Comparison of ENCODE assay signal across 21 cellular contexts in genomic region chr20:3339076-3339475, GRCh38.
DNase-seq lines count a peak whose midpoint lies in the region; ATAC-seq, FAIRE-seq and TF ChIP-seq lines count a peak whose summit lies in the region.
"Had no signal": no experiment of that assay in that cellular context is flagged by ENCODE, and none has a peak within 500 bp of the region (broad histone marks: within the 10 kb centered on the region; RNA-seq: fewer than 3 reads in every experiment).

No MANE protein-coding gene starts in this region.

- H3K4me1 Mint-ChIP-seq in T-helper 17 cell, result peaks cover 6% of the 10 kb centered on the region
- H3K4me1 Mint-ChIP-seq: CD8-positive, alpha-beta memory T cell had no signal

- H3K79me1 ChIP-seq in IMR-90 (ENCODE audit: low read depth in 1 of 2, low read length in 2 of 2), result no peaks in the 10 kb centered on the region

- BruUV-seq in IMR-90 (replicated peaks; lab: Mats Ljungman, UMichigan), result no TSS peak

- H3K36me3 ChIP-seq in IMR-90 (ENCODE audit: control insufficient read depth, insufficient read depth, low read length) (peaks cover 18% of the 10 kb centered on the region; the same call in 1 of the 2 replicates), mucosa of descending colon (ENCODE audit: low read depth) (no peaks in the 10 kb centered on the region)

- H3K56ac ChIP-seq in IMR-90 (ENCODE audit: extremely low read depth, insufficient read depth, low read length), result no peak overlapping the region

- H4K8ac ChIP-seq in IMR-90 (ENCODE audit: low read depth in 2 of 2, low read length in 2 of 2), result no peak overlapping the region

- no peak overlapping the region for H3K4ac ChIP-seq in IMR-90 (ENCODE audit: low read depth, low read length)

- H2AK5ac ChIP-seq in IMR-90 (ENCODE audit: low read depth, low read length), result no peak overlapping the region

- H3K4me1 ChIP-seq in IMR-90 (ENCODE audit: control insufficient read depth, insufficient read depth, low read length), result peaks cover 3% of the 10 kb centered on the region; the same call in 1 of the 2 replicates
- H3K4me1 ChIP-seq in mucosa of descending colon (ENCODE audit: low read depth), result no peaks in the 10 kb centered on the region

- H3K4me2 ChIP-seq in IMR-90 (ENCODE audit: low read depth, low read length), result no peak overlapping the region

- H3K27me3 ChIP-seq in IMR-90 (ENCODE audit: control insufficient read depth, insufficient read depth, low read length), result no peaks in the 10 kb centered on the region
- H3K27me3 ChIP-seq: BE2C had no signal

- H3K36me3 Mint-ChIP-seq in T-helper 17 cell (ENCODE audit: low read depth), result peaks cover 12% of the 10 kb centered on the region

- peak overlapping the region; percentile 39 for H3K27ac Mint-ChIP-seq in T-helper 17 cell
- H3K27ac Mint-ChIP-seq: CD4-positive, CD25-positive, alpha-beta regulatory T cell; CD8-positive, alpha-beta memory T cell had no signal

- dilution Hi-C loops in IMR-90 (cut with HindIII; ENCODE audit: low sequenced_read_pairs, unreplicated experiment), result no loop called here

- no peaks in the 10 kb centered on the region for H3K27me3 Mint-ChIP-seq in T-helper 17 cell
- H3K27me3 Mint-ChIP-seq: CD4-positive, CD25-positive, alpha-beta regulatory T cell; IgD-negative memory B cell had no signal

- no peak overlapping the region for H3K4me3 ChIP-seq in IMR-90 (ENCODE audit: insufficient read depth, low read depth, low read length)
- H3K4me3 ChIP-seq in mucosa of descending colon, result no peak overlapping the region

- H3K9ac ChIP-seq in IMR-90 (ENCODE audit: low read depth, low read length), result no peak overlapping the region

- POLR2A ChIA-PET in IMR-90 (lab: Charles Lee; ENCODE audit: unreplicated experiment), result no interaction called here

- H2AFZ ChIP-seq in IMR-90 (replicated peaks; ENCODE audit: low read length, poor library complexity), result no peak overlapping the region

- H4K91ac ChIP-seq in IMR-90 (ENCODE audit: insufficient read depth, low read depth, low read length), result no peak overlapping the region

- DNase-seq in IMR-90 (peak; percentile 12), T-helper 17 cell (no peak), iris pigment epithelial cell (ENCODE audit: low read depth) (peak; percentile 55), HTR-8/SVneo (ENCODE audit: insufficient read length, low spot score) (no peak), mucosa of descending colon (no peak)
- DNase-seq: ACHN; BE2C; C1 segment of cervical spinal cord; CD4-positive, CD25-positive, alpha-beta regulatory T cell; CD8-positive, alpha-beta memory T cell; COR-L47; GOT3; H7; KBM-7 had no signal

- no peak for FAIRE-seq in HTR-8/SVneo (lab: Jason Lieb, UNC)
- FAIRE-seq: D721Med, G401.6, GM12891 had no signal

- ATAC-seq in IMR-90 (ENCODE audit: low read depth), result no peak
- no peak for ATAC-seq in T-helper 17 cell
- no peak for ATAC-seq in GM19324 (IDR thresholded peaks at IDR 0.05; ENCODE audit: low FRiP score, unreplicated experiment)
- ATAC-seq in GM21515 (IDR thresholded peaks at IDR 0.05; ENCODE audit: unreplicated experiment), result no peak
- ATAC-seq in mucosa of descending colon, result no peak

- WGBS in IMR-90 (ENCODE audit: extremely low coverage in 2 of 2, insufficient read length in 1 of 2), 2 experiments, result no CpG with 5 or more reads among the region's 1 CpG

- H2BK15ac ChIP-seq in IMR-90 (ENCODE audit: low read depth, low read length), result no peak overlapping the region

- no peak for TF ChIP-seq RAD21 in IMR-90 (IDR thresholded peaks at IDR 0.05; ENCODE audit: low read length)

- no peak for TF ChIP-seq POLR2A in IMR-90 (IDR thresholded peaks at IDR 0.05; ENCODE audit: low read depth, low read length)

- H2BK20ac ChIP-seq in IMR-90 (ENCODE audit: low read depth, low read length), result no peak overlapping the region

- H3K9me1 ChIP-seq in IMR-90 (ENCODE audit: insufficient read depth, low read length), result no peaks in the 10 kb centered on the region; the same call in 1 of the 2 replicates

- CTCF ChIA-PET in IMR-90 (lab: Yijun Ruan, JAX), result interaction anchor here (0.8 kb wide), 1 partner anchor 9 kb away, joined by 3 read pairs; no protein-coding TSS in a partner anchor

- H2BK120ac ChIP-seq in IMR-90 (ENCODE audit: low read depth, low read length), result no peak overlapping the region

- H3K18ac ChIP-seq in IMR-90 (ENCODE audit: low read depth, low read length), result no peak overlapping the region

- in situ Hi-C loops in IMR-90 (cut with MboI; ENCODE audit: low sequenced_read_pairs), result no loop called here

- no peak overlapping the region for H2BK5ac ChIP-seq in IMR-90 (ENCODE audit: low read depth, low read length, poor library complexity, severe bottlenecking)

- H4K5ac ChIP-seq in IMR-90 (ENCODE audit: low read depth, low read length), result no peak overlapping the region

- no peak overlapping the region for H2AK9ac ChIP-seq in IMR-90 (replicated peaks; ENCODE audit: low read depth, low read length, poor library complexity)

- no peak overlapping the region for H3K14ac ChIP-seq in IMR-90 (replicated peaks; ENCODE audit: low read depth, low read length)

- no peak overlapping the region for H3K27ac ChIP-seq in IMR-90 (ENCODE audit: insufficient read depth, low read length)
- H3K27ac ChIP-seq: HL-60 had no signal

- H3K23ac ChIP-seq in IMR-90 (ENCODE audit: low read depth, low read length), result no peak overlapping the region

- no peak for TF ChIP-seq CTCF in IMR-90 (conservative IDR thresholded peaks at IDR 0.05; ENCODE audit: low read depth, low read length)
- no peak for TF ChIP-seq CTCF in mucosa of descending colon (IDR thresholded peaks at IDR 0.05)

- H3K9me3 ChIP-seq in IMR-90 (ENCODE audit: control insufficient read depth, insufficient read depth, low read length) (no peaks in the 10 kb centered on the region), T-helper 17 cell (ENCODE audit: control insufficient read depth, low read length, poor library complexity, severe bottlenecking) (no peaks in the 10 kb centered on the region), mucosa of descending colon (no peaks in the 10 kb centered on the region)
- H3K9me3 ChIP-seq: BE2C had no signal

- intact Hi-C loops in IMR-90 (cut with micrococcal nuclease), result no loop called here
- intact Hi-C loops in mucosa of descending colon (cut with DNase I, micrococcal nuclease), result no loop called here

- no peak overlapping the region for H3K4me3 Mint-ChIP-seq in T-helper 17 cell
- H3K4me3 Mint-ChIP-seq: CD4-positive, CD25-positive, alpha-beta regulatory T cell; CD8-positive, alpha-beta memory T cell; IgD-negative memory B cell had no signal

- H4K20me1 ChIP-seq in IMR-90 (ENCODE audit: insufficient read depth, low read length), result no peaks in the 10 kb centered on the region

TF ChIP-seq in IMR-90, 13 proteins besides CTCF, POLR2A, EP300 and RAD21:
- TF ChIP-seq SMC3 (IDR thresholded peaks at IDR 0.05; ENCODE audit: low read depth, low read length), result no peak
- no peak for TF ChIP-seq CEBPB (IDR thresholded peaks at IDR 0.05; ENCODE audit: low read depth, low read length)
- TF ChIP-seq USF2 (IDR thresholded peaks at IDR 0.05; ENCODE audit: low read depth, low read length), result no peak
- TF ChIP-seq NFE2L2 (IDR thresholded peaks at IDR 0.05; ENCODE audit: low read depth, low read length), result no peak
- TF ChIP-seq RCOR1 (IDR thresholded peaks at IDR 0.05; ENCODE audit: insufficient replicate concordance, low read length), result no peak
- TF ChIP-seq RFX5 (IDR thresholded peaks at IDR 0.05; ENCODE audit: low read depth, low read length), result no peak
- TF ChIP-seq MAFK (IDR thresholded peaks at IDR 0.05; ENCODE audit: low read depth, low read length), result no peak
- no peak for TF ChIP-seq MAZ (IDR thresholded peaks at IDR 0.05; ENCODE audit: borderline replicate concordance, low read depth, low read length)
- TF ChIP-seq CHD1 (IDR thresholded peaks at IDR 0.05; ENCODE audit: low read depth, low read length), result no peak

Comparison
In these comparisons a context has a peak if more than half of its experiments do, and no peak if none do; other contexts are left out.
1. DNase-seq: peak in IMR-90 (single experiment) and iris pigment epithelial cell (single experiment); none in T-helper 17 cell (0 of 3), HTR-8/SVneo (single experiment) and mucosa of descending colon (0 of 3).